ENCODE assay signal across 1 cellular context in genomic region chr19:29724741-29725140, GRCh38.
TF ChIP-seq lines count a peak whose summit lies in the region.

No MANE protein-coding gene starts in this region.

TF ChIP-seq in WTC11, 78 proteins besides CTCF, POLR2A, EP300 and RAD21 (continued from another document):
- no peak for TF ChIP-seq ZMAT4 (CRISPR knock-in tag; IDR thresholded peaks at IDR 0.05)
- TF ChIP-seq FOXJ3 (CRISPR knock-in tag; IDR thresholded peaks at IDR 0.05; ENCODE audit: borderline replicate concordance) = no peak
